In genomic region chr18:34583895-34584294, GRCh38 we compare ENCODE assay signal across 29 cellular contexts.
"Had no signal": no experiment of that assay in that cellular context is flagged by ENCODE, and none has a peak within 500 bp of the region (broad histone marks: within the 10 kb centered on the region; RNA-seq: fewer than 3 reads in every experiment).

No MANE protein-coding gene starts in this region.

- ATAC-seq: activated CD8-positive, alpha-beta T cell treated with anti-CD3 and anti-CD28 coated beads for 36 hours; activated naive CD4-positive, alpha-beta T cell treated with anti-CD3 and anti-CD28 coated beads, Interleukin-2, amount 50 U/mL, for 72 hours; foreskin keratinocyte; gastrocnemius medialis; heart right ventricle had no signal

- H3K27ac ChIP-seq: ascending aorta, breast epithelium, cardiac muscle cell, coronary artery, dorsolateral prefrontal cortex, esophagus muscularis mucosa, foreskin keratinocyte, gastrocnemius medialis, heart right ventricle had no signal

- H3K27me3 Mint-ChIP-seq: activated CD8-positive, alpha-beta T cell treated with anti-CD3 and anti-CD28 coated beads for 36 hours; activated naive CD4-positive, alpha-beta T cell treated with anti-CD3 and anti-CD28 coated beads, Interleukin-2, amount 10 ng/mL, durations not matched to agents 7 days and 5 days; dendritic cell treated with granulocyte-macrophage colony-stimulating factor and Interleukin-4, amounts not matched to agents 40 ng/mL and 50 ng/mL, for 4 days had no signal

- DNase-seq: activated CD4-positive, alpha-beta T cell treated with anti-CD3 and anti-CD28 coated beads for 48 hours; activated CD4-positive, alpha-beta T cell treated with anti-CD3 and anti-CD28 coated beads, Interleukin-2, amount 50 U/mL, for 1 hour; activated CD4-positive, alpha-beta T cell treated with anti-CD3 and anti-CD28 coated beads, Interleukin-2, amount 50 U/mL, for 48 hours; activated CD8-positive, alpha-beta memory T cell treated with anti-CD3 and anti-CD28 coated beads for 24 hours; activated CD8-positive, alpha-beta T cell treated with anti-CD3 and anti-CD28 coated beads for 36 hours; activated effector memory CD4-positive, alpha-beta T cell treated with anti-CD3 and anti-CD28 coated beads, Interleukin-2, amount 50 U/mL, for 16 hours; activated naive CD4-positive, alpha-beta T cell; activated naive CD4-positive, alpha-beta T cell treated with anti-CD3 and anti-CD28 coated beads, Interleukin-2, amount 10 ng/mL, durations not matched to agents 7 days and 5 days; activated naive CD8-positive, alpha-beta T cell treated with anti-CD3 and anti-CD28 coated beads, Interleukin-2, amount 10 ng/mL, durations not matched to agents 7 days and 5 days; activated T-cell treated with anti-CD3 and anti-CD28 coated beads, Interleukin-2, amount 50 U/mL, for 48 hours; central memory CD4-positive, alpha-beta T cell; cerebellar nuclear complex; dorsolateral prefrontal cortex; effector memory CD4-positive, alpha-beta T cell; erythroblast; foreskin keratinocyte; gastrocnemius medialis; heart right ventricle; T-helper 2 cell had no signal

- H3K4me1 ChIP-seq: ascending aorta, breast epithelium, esophagus muscularis mucosa, foreskin keratinocyte, heart right ventricle had no signal

- H3K4me1 Mint-ChIP-seq: activated naive CD4-positive, alpha-beta T cell treated with anti-CD3 and anti-CD28 coated beads, Interleukin-2, amount 10 ng/mL, durations not matched to agents 7 days and 5 days; activated naive CD8-positive, alpha-beta T cell treated with anti-CD3 and anti-CD28 coated beads, Interleukin-2, amount 10 ng/mL, durations not matched to agents 7 days and 5 days; brain had no signal

- H3K27me3 ChIP-seq: ascending aorta, breast epithelium, cardiac muscle cell, dorsolateral prefrontal cortex, esophagus muscularis mucosa, foreskin keratinocyte, gastrocnemius medialis, heart right ventricle had no signal

- H3K4me3 Mint-ChIP-seq: activated CD8-positive, alpha-beta T cell treated with anti-CD3 and anti-CD28 coated beads for 36 hours; activated naive CD4-positive, alpha-beta T cell treated with anti-CD3 and anti-CD28 coated beads, Interleukin-2, amount 10 ng/mL, durations not matched to agents 7 days and 5 days; activated naive CD8-positive, alpha-beta T cell treated with anti-CD3 and anti-CD28 coated beads, Interleukin-2, amount 10 ng/mL, durations not matched to agents 7 days and 5 days; activated T-helper 1 cell treated with anti-CD3 and anti-CD28 coated beads, Interleukin-12 subunit alpha, Interleukin-12 subunit beta, Interleukin-2, Interleukin-4 antibody, amounts not matched to agents 30 ng/mL and 10 ng/mL and 1 ng/mL, durations not matched to agents 14 hours and 24 hours and 36 hours; brain; dendritic cell treated with granulocyte-macrophage colony-stimulating factor and Interleukin-4, amounts not matched to agents 40 ng/mL and 50 ng/mL, for 4 days had no signal

- H3K27ac Mint-ChIP-seq: activated CD8-positive, alpha-beta T cell treated with anti-CD3 and anti-CD28 coated beads for 36 hours; activated naive CD4-positive, alpha-beta T cell treated with anti-CD3 and anti-CD28 coated beads, Interleukin-2, amount 10 ng/mL, durations not matched to agents 7 days and 5 days; activated naive CD4-positive, alpha-beta T cell treated with anti-CD3 and anti-CD28 coated beads, Interleukin-2, amount 50 U/mL, for 72 hours; activated naive CD8-positive, alpha-beta T cell treated with anti-CD3 and anti-CD28 coated beads, Interleukin-2, amount 10 ng/mL, durations not matched to agents 7 days and 5 days; activated T-helper 1 cell treated with anti-CD3 and anti-CD28 coated beads, Interleukin-12 subunit alpha, Interleukin-12 subunit beta, Interleukin-2, Interleukin-4 antibody, amounts not matched to agents 30 ng/mL and 10 ng/mL and 1 ng/mL, durations not matched to agents 14 hours and 24 hours and 36 hours; activated T-helper 2 cell treated with anti-CD3 and anti-CD28 coated beads, Interferon-gamma antibody, Interleukin-2, Interleukin-4, amounts not matched to agents 10 μg/mL and 5 μg/mL and 100 μg/mL, durations not matched to agents 14 hours and 24 hours and 36 hours; brain; dendritic cell treated with granulocyte-macrophage colony-stimulating factor and Interleukin-4, amounts not matched to agents 40 ng/mL and 50 ng/mL, for 4 days had no signal

- H3K4me3 ChIP-seq: ascending aorta, breast epithelium, cardiac muscle cell, coronary artery, dorsolateral prefrontal cortex, esophagus muscularis mucosa, gastrocnemius medialis, heart right ventricle had no signal

- H3K36me3 Mint-ChIP-seq: activated naive CD4-positive, alpha-beta T cell treated with anti-CD3 and anti-CD28 coated beads, Interleukin-2, amount 10 ng/mL, durations not matched to agents 7 days and 5 days; activated naive CD4-positive, alpha-beta T cell treated with anti-CD3 and anti-CD28 coated beads, Interleukin-2, amount 50 U/mL, for 72 hours; activated naive CD8-positive, alpha-beta T cell treated with anti-CD3 and anti-CD28 coated beads, Interleukin-2, amount 10 ng/mL, durations not matched to agents 7 days and 5 days had no signal

- H3K36me3 ChIP-seq: ascending aorta, breast epithelium, cardiac muscle cell, esophagus muscularis mucosa, gastrocnemius medialis, heart right ventricle had no signal

- H3K9me3 ChIP-seq: ascending aorta, esophagus muscularis mucosa, gastrocnemius medialis had no signal
